In genomic region chr12:119020377-119021360, GRCh38 we compare ENCODE assay signal across 11 cellular contexts. TPM values are rescaled to one million over a fixed set of nuclear protein-coding genes. Genes with fewer than 3 reads are reported as not detected.
DNase-seq lines count a peak whose midpoint lies in the region; ATAC-seq and TF ChIP-seq lines count a peak whose summit lies in the region.
"Had no signal": no experiment of that assay in that cellular context is flagged by ENCODE, and none has a peak within 500 bp of the region (broad histone marks: within the 10 kb centered on the region; RNA-seq: fewer than 3 reads in every experiment).

No MANE protein-coding gene starts in this region.

- no peaks in the 10 kb centered on the region for H3K79me2 ChIP-seq in smooth muscle cell (ENCODE audit: low read depth)

- ATAC-seq in activated T-cell treated with anti-CD3 and anti-CD28 coated beads, Interleukin-2, amount 50 U/mL, for 72 hours (replicated peaks in 1 of 2), result no peak
- ATAC-seq in GM21526 (IDR thresholded peaks at IDR 0.05; ENCODE audit: low FRiP score, unreplicated experiment) (no peak), HG03175 (IDR thresholded peaks at IDR 0.05; ENCODE audit: unreplicated experiment) (no peak)
- ATAC-seq: activated naive CD4-positive, alpha-beta T cell treated with anti-CD3 and anti-CD28 coated beads, Interleukin-2, amount 50 U/mL, for 72 hours had no signal

- H3K4me1 Mint-ChIP-seq in activated T-cell treated with anti-CD3 and anti-CD28 coated beads, Interleukin-2, amount 50 U/mL, for 72 hours (ENCODE audit: low read depth), result no peaks in the 10 kb centered on the region
- H3K4me1 Mint-ChIP-seq in endodermal cell, result peaks cover 28% of the 10 kb centered on the region

- TF ChIP-seq CTCF in endodermal cell (conservative IDR thresholded peaks at IDR 0.05), result peak; percentile 99
- TF ChIP-seq CTCF in smooth muscle cell (IDR thresholded peaks at IDR 0.05; ENCODE audit: borderline replicate concordance, insufficient read depth, poor library complexity, severe bottlenecking), result peak; percentile 46

- H3K9me3 Mint-ChIP-seq in activated T-cell treated with anti-CD3 and anti-CD28 coated beads, Interleukin-2, amount 50 U/mL, for 72 hours, result peaks cover 5 to 15% of the 10 kb centered on the region in 2 donors
- H3K9me3 Mint-ChIP-seq in endodermal cell, result peaks cover 1% of the 10 kb centered on the region

- H2AFZ ChIP-seq in smooth muscle cell (ENCODE audit: low read depth), result no peak overlapping the region

- peaks cover 14% of the 10 kb centered on the region for H3K4me1 ChIP-seq in endodermal cell (ENCODE audit: control insufficient read depth, insufficient read depth, low read length)
- peaks cover 16% of the 10 kb centered on the region for H3K4me1 ChIP-seq in smooth muscle cell (ENCODE audit: low read depth)

- no peak overlapping the region for H3K27ac Mint-ChIP-seq in activated T-cell treated with anti-CD3 and anti-CD28 coated beads, Interleukin-2, amount 50 U/mL, for 72 hours
- H3K27ac Mint-ChIP-seq in endodermal cell, result no peak overlapping the region
- H3K27ac Mint-ChIP-seq: activated naive CD4-positive, alpha-beta T cell treated with anti-CD3 and anti-CD28 coated beads, Interleukin-2, amount 50 U/mL, for 72 hours had no signal

- H3K27me3 ChIP-seq in MG63, result no peaks in the 10 kb centered on the region
- H3K27me3 ChIP-seq in endodermal cell (ENCODE audit: control insufficient read depth, insufficient read depth, low read length, poor library complexity, severe bottlenecking), result no peaks in the 10 kb centered on the region
- H3K27me3 ChIP-seq in smooth muscle cell (ENCODE audit: low read depth), result peaks cover 15% of the 10 kb centered on the region

- peak; percentile 1 to 8 for DNase-seq in activated T-cell treated with anti-CD3 and anti-CD28 coated beads, Interleukin-2, amount 50 U/mL, for 72 hours
- DNase-seq in activated T-cell treated with anti-CD3 and anti-CD28 coated beads, Interleukin-2, amount 50 U/mL, for 1 hour, result no peak
- DNase-seq in MG63 (peak; percentile 26), endodermal cell (peak; percentile 98), smooth muscle cell (lab: John Stamatoyannopoulos, UW; ENCODE audit: unreplicated experiment) (no peak), H4 (ENCODE audit: low spot score) (no peak)
- DNase-seq: kidney glomerular epithelial cell, MV-4-11 had no signal

- H3K9me3 ChIP-seq in MG63, result no peaks in the 10 kb centered on the region
- peaks cover 17% of the 10 kb centered on the region for H3K9me3 ChIP-seq in endodermal cell (ENCODE audit: control insufficient read depth, low read length)
- no peaks in the 10 kb centered on the region for H3K9me3 ChIP-seq in smooth muscle cell (replicated peaks; ENCODE audit: low read depth)

- H3K4me2 ChIP-seq in smooth muscle cell, result no peak overlapping the region

- no peak overlapping the region for H3K9ac ChIP-seq in endodermal cell (ENCODE audit: extremely low read depth, low read length, poor library complexity, severe bottlenecking)
- no peak overlapping the region for H3K9ac ChIP-seq in smooth muscle cell (ENCODE audit: low read depth)

- 49 to 56% methylated on average over 15 to 22 of the region's 22 CpGs for WGBS in endodermal cell (ENCODE audit: insufficient coverage in 1 of 2, insufficient read length in 1 of 2), 2 experiments
- 29% methylated on average over 22 of the region's 22 CpGs for WGBS in smooth muscle cell (ENCODE audit: low lambda C conversion rate)

- H3K27ac ChIP-seq in endodermal cell (ENCODE audit: low read depth, low read length) (no peak overlapping the region), smooth muscle cell (ENCODE audit: low read depth) (no peak overlapping the region)

- no peaks in the 10 kb centered on the region for H4K20me1 ChIP-seq in smooth muscle cell (ENCODE audit: low read depth)

- H3K27me3 Mint-ChIP-seq in activated T-cell treated with anti-CD3 and anti-CD28 coated beads, Interleukin-2, amount 50 U/mL, for 72 hours (ENCODE audit: low read depth), result no peaks in the 10 kb centered on the region
- H3K27me3 Mint-ChIP-seq in endodermal cell (ENCODE audit: insufficient read depth), result no peaks in the 10 kb centered on the region

- no peaks in the 10 kb centered on the region for H3F3A ChIP-seq in smooth muscle cell (ENCODE audit: low read depth)

- H3K36me3 ChIP-seq in MG63 (no peaks in the 10 kb centered on the region), endodermal cell (ENCODE audit: control insufficient read depth, insufficient read depth, low read length) (no peaks in the 10 kb centered on the region), smooth muscle cell (ENCODE audit: low read depth) (no peaks in the 10 kb centered on the region)

- H3K4me3 ChIP-seq in MG63 (no peak overlapping the region), endodermal cell (ENCODE audit: low read length) (no peak overlapping the region), smooth muscle cell (no peak overlapping the region)

- no peak overlapping the region for H3K4me3 Mint-ChIP-seq in activated T-cell treated with anti-CD3 and anti-CD28 coated beads, Interleukin-2, amount 50 U/mL, for 72 hours
- peak overlapping the region; percentile 15 for H3K4me3 Mint-ChIP-seq in endodermal cell

- H3K36me3 Mint-ChIP-seq in activated T-cell treated with anti-CD3 and anti-CD28 coated beads, Interleukin-2, amount 50 U/mL, for 72 hours (ENCODE audit: insufficient read depth in 2 of 2), result no peaks in the 10 kb centered on the region
- no peaks in the 10 kb centered on the region for H3K36me3 Mint-ChIP-seq in endodermal cell (ENCODE audit: low read depth)

RNA-seq across cellular contexts. Expression of gene SRRM4, which starts 39.3 kb away (rescaled TPM):
- total RNA-seq in activated T-cell treated with anti-CD3 and anti-CD28 coated beads, Interleukin-2, amount 50 U/mL, for 72 hours, result not detected
- total RNA-seq in MG63 (2014; rRNA removed; shearing (Covaris generic); ENCODE audit: low replicate concordance), result not detected in 2 replicates
- total RNA-seq in endodermal cell (under 1 TPM; 0.44 to 0.71 TPM), smooth muscle cell (0.04 and 0.09 TPM in 2 replicates)
- polyA plus RNA-seq in endodermal cell (2013, experiment 1 of 2), result 10.7 TPM
- polyA plus RNA-seq in endodermal cell (2013, experiment 2 of 2), result 9.5 TPM
- polyA plus RNA-seq in smooth muscle cell, result 0.35 TPM in 1 of 2 replicates, not detected in the other
- 0.04 TPM in 1 of 2 replicates, not detected in the other for total RNA-seq in H4 (2014; rRNA removed; shearing (Covaris generic))
- total RNA-seq: activated naive CD4-positive, alpha-beta T cell treated with anti-CD3 and anti-CD28 coated beads, Interleukin-2, amount 50 U/mL, for 72 hours had no signal

Comparison
In these comparisons a context has a peak if more than half of its experiments do, and no peak if none do; other contexts are left out.
1. DNase-seq: peak in activated T-cell treated with anti-CD3 and anti-CD28 coated beads, Interleukin-2, amount 50 U/mL, for 72 hours (2 of 2), MG63 (single experiment) and endodermal cell (single experiment); none in activated T-cell treated with anti-CD3 and anti-CD28 coated beads, Interleukin-2, amount 50 U/mL, for 1 hour (single experiment), smooth muscle cell (single experiment) and H4 (single experiment).